23 cellular contexts compared by ENCODE assay signal in genomic region chr5:119789411-119790117, GRCh38.
"Had no signal": no experiment of that assay in that cellular context is flagged by ENCODE, and none has a peak within 500 bp of the region (broad histone marks: within the 10 kb centered on the region; RNA-seq: fewer than 3 reads in every experiment).

No MANE protein-coding gene starts in this region.

- H3K36me3 ChIP-seq: colonic mucosa, esophagus squamous epithelium, gastrocnemius medialis, thyroid gland, upper lobe of right lung had no signal

- H3K36me3 Mint-ChIP-seq: activated naive CD8-positive, alpha-beta T cell treated with anti-CD3 and anti-CD28 coated beads for 36 hours; T-cell had no signal

- H3K27ac Mint-ChIP-seq: activated B cell treated with CpG ODN at 0.5 μM for 24 hours; activated CD4-positive, alpha-beta T cell treated with anti-CD3 and anti-CD28 coated beads for 36 hours; activated naive CD8-positive, alpha-beta T cell treated with anti-CD3 and anti-CD28 coated beads for 36 hours; activated T-helper 2 cell treated with anti-CD3 and anti-CD28 coated beads, Interferon-gamma antibody, Interleukin-2, Interleukin-4, amounts not matched to agents 10 μg/mL and 5 μg/mL and 100 μg/mL, durations not matched to agents 14 hours and 24 hours and 36 hours; stimulated activated naive CD8-positive, alpha-beta T cell treated with anti-CD3 and anti-CD28 coated beads, Interleukin-15, Interleukin-2, amounts not matched to agents 100 ng/mL and 50 ng/mL, for 24 hours; T-cell; T-helper 2 cell treated with Interferon-gamma antibody and Interleukin-4, amounts not matched to agents 5 μg/mL and 100 μg/mL, for 36 hours had no signal

- H3K4me1 Mint-ChIP-seq: activated B cell treated with CpG ODN at 0.5 μM for 24 hours; activated CD4-positive, alpha-beta T cell treated with anti-CD3 and anti-CD28 coated beads for 36 hours; activated naive CD8-positive, alpha-beta T cell treated with anti-CD3 and anti-CD28 coated beads for 36 hours had no signal

- H3K9me3 ChIP-seq: colonic mucosa, esophagus squamous epithelium, gastrocnemius medialis, psoas muscle, thyroid gland, upper lobe of right lung had no signal

- H3K27ac ChIP-seq: colonic mucosa, esophagus squamous epithelium, gastrocnemius medialis, psoas muscle, skin epidermis, thyroid gland, upper lobe of right lung had no signal

- H3K4me3 Mint-ChIP-seq: activated B cell treated with CpG ODN at 0.5 μM for 24 hours; activated CD4-positive, alpha-beta T cell treated with anti-CD3 and anti-CD28 coated beads for 36 hours; activated naive CD8-positive, alpha-beta T cell treated with anti-CD3 and anti-CD28 coated beads for 36 hours; activated T-cell treated with anti-CD3 and anti-CD28 coated beads, Interleukin-2, amount 50 U/mL, for 4 hours; stimulated activated naive CD8-positive, alpha-beta T cell treated with anti-CD3 and anti-CD28 coated beads, Interleukin-15, Interleukin-2, amounts not matched to agents 100 ng/mL and 50 ng/mL, for 24 hours; T-cell; T-helper 2 cell treated with Interferon-gamma antibody and Interleukin-4, amounts not matched to agents 5 μg/mL and 100 μg/mL, for 36 hours had no signal

- H3K4me1 ChIP-seq: colonic mucosa, esophagus squamous epithelium, gastrocnemius medialis, psoas muscle, thyroid gland, upper lobe of right lung had no signal

- H3K27me3 Mint-ChIP-seq: activated CD4-positive, alpha-beta T cell treated with anti-CD3 and anti-CD28 coated beads for 36 hours; activated naive CD8-positive, alpha-beta T cell treated with anti-CD3 and anti-CD28 coated beads for 36 hours; stimulated activated naive CD8-positive, alpha-beta T cell treated with anti-CD3 and anti-CD28 coated beads, Interleukin-15, Interleukin-2, amounts not matched to agents 100 ng/mL and 50 ng/mL, for 24 hours; T-cell had no signal

- DNase-seq: activated B cell treated with CpG ODN at 0.5 μM for 24 hours; activated CD4-positive, alpha-beta T cell treated with anti-CD3 and anti-CD28 coated beads for 36 hours; activated CD4-positive, alpha-beta T cell treated with anti-CD3 and anti-CD28 coated beads, Interleukin-2, amount 50 U/mL, for 48 hours; activated CD8-positive, alpha-beta memory T cell treated with anti-CD3 and anti-CD28 coated beads, Interleukin-2, amount 50 U/mL, for 48 hours; activated naive CD4-positive, alpha-beta T cell treated with Interleukin-2 at 50 U/mL for 16 hours; activated naive CD8-positive, alpha-beta T cell treated with anti-CD3 and anti-CD28 coated beads for 36 hours; activated T-cell treated with anti-CD3 and anti-CD28 coated beads, Interleukin-2, amount 50 U/mL, for 4 hours; amygdala; colonic mucosa; esophagus squamous epithelium; gastrocnemius medialis; hippocampal formation; psoas muscle; right cardiac atrium; stimulated activated CD4-positive, alpha-beta T cell treated with anti-CD3 and anti-CD28 coated beads, Interleukin-1b, Interleukin-23, amount 100 ng/mL, for 48 hours; substantia nigra; T-cell; thyroid gland; upper lobe of right lung had no signal

- ATAC-seq: activated CD4-positive, alpha-beta T cell treated with anti-CD3 and anti-CD28 coated beads for 36 hours; activated T-cell treated with anti-CD3 and anti-CD28 coated beads, Interleukin-2, amount 50 U/mL, for 4 hours; gastrocnemius medialis; psoas muscle; right cardiac atrium; T-cell; upper lobe of right lung had no signal

- H3K9me3 Mint-ChIP-seq: activated B cell treated with CpG ODN at 0.5 μM for 24 hours; activated naive CD8-positive, alpha-beta T cell treated with anti-CD3 and anti-CD28 coated beads for 36 hours; activated T-cell treated with anti-CD3 and anti-CD28 coated beads, Interleukin-2, amount 50 U/mL, for 4 hours; activated T-helper 2 cell treated with anti-CD3 and anti-CD28 coated beads, Interferon-gamma antibody, Interleukin-2, Interleukin-4, amounts not matched to agents 10 μg/mL and 5 μg/mL and 100 μg/mL, durations not matched to agents 14 hours and 24 hours and 36 hours; stimulated activated naive CD8-positive, alpha-beta T cell treated with anti-CD3 and anti-CD28 coated beads, Interleukin-15, Interleukin-2, amounts not matched to agents 100 ng/mL and 50 ng/mL, for 24 hours; T-cell; T-helper 2 cell treated with Interferon-gamma antibody and Interleukin-4, amounts not matched to agents 5 μg/mL and 100 μg/mL, for 36 hours had no signal

- H3K4me3 ChIP-seq: colonic mucosa, esophagus squamous epithelium, gastrocnemius medialis, psoas muscle, skin epidermis, thyroid gland, upper lobe of right lung had no signal

- H3K27me3 ChIP-seq: colonic mucosa, esophagus squamous epithelium, gastrocnemius medialis, thyroid gland, upper lobe of right lung had no signal
